Comparison of ENCODE assay signal across 16 cellular contexts in genomic region chr7:154910125-154910524, GRCh38.
DNase-seq lines count a peak whose midpoint lies in the region; ATAC-seq and TF ChIP-seq lines count a peak whose summit lies in the region.
"Had no signal": no experiment of that assay in that cellular context is flagged by ENCODE, and none has a peak within 500 bp of the region (broad histone marks: within the 10 kb centered on the region; RNA-seq: fewer than 3 reads in every experiment).

No MANE protein-coding gene starts in this region.

- no peak for ATAC-seq in right lobe of liver
- ATAC-seq: A549 had no signal

- no peaks in the 10 kb centered on the region for H3K9me2 ChIP-seq in SK-N-SH

- no peak overlapping the region for H3K4me3 ChIP-seq in mesendoderm (ENCODE audit: low read length)
- H3K4me3 ChIP-seq in SK-N-SH (ENCODE audit: low read depth in 2 of 2, low read length in 1 of 2) = no peak overlapping the region
- no peak overlapping the region for H3K4me3 ChIP-seq in right lobe of liver
- H3K4me3 ChIP-seq: A549, BLaER1 had no signal

- no peak overlapping the region for H3K27ac ChIP-seq in mesendoderm (ENCODE audit: low read depth, low read length)
- no peak overlapping the region for H3K27ac ChIP-seq in SK-N-SH (ENCODE audit: low read depth in 2 of 2, low read length in 1 of 2)
- H3K27ac ChIP-seq in right lobe of liver = no peak overlapping the region
- H3K27ac ChIP-seq: 22Rv1, A549, BLaER1 had no signal

- WGBS in mesendoderm (ENCODE audit: extremely low coverage, insufficient coverage, low lambda C conversion rate) = no CpG with 5 or more reads among the region's 4 CpGs
- 0% methylated on average over 1 of the region's 4 CpGs for WGBS in SK-N-SH (ENCODE audit: low lambda C conversion rate)
- 60% methylated on average over 1 of the region's 4 CpGs for whole genome bisulfite sequencing in right lobe of liver (ENCODE audit: insufficient coverage, low coverage, low lambda C conversion rate, missing lambda C conversion rate)

- H3K27me3 ChIP-seq in mesendoderm (ENCODE audit: insufficient read depth, low read length, poor library complexity) (no peaks in the 10 kb centered on the region), SK-N-SH (ENCODE audit: insufficient read depth) (no peaks in the 10 kb centered on the region), right lobe of liver (no peaks in the 10 kb centered on the region)

- H3K18ac ChIP-seq in mesendoderm (ENCODE audit: low read length) = no peak overlapping the region

- POLR2A ChIA-PET in SK-N-SH (lab: Yijun Ruan, JAX) = no interaction called here

- no peaks in the 10 kb centered on the region for H3K79me1 ChIP-seq in mesendoderm (ENCODE audit: low read length)

- H3K79me2 ChIP-seq in mesendoderm (ENCODE audit: control insufficient read depth, insufficient read depth, low read length) (no peaks in the 10 kb centered on the region), SK-N-SH (ENCODE audit: insufficient read depth) (no peaks in the 10 kb centered on the region)

- no peaks in the 10 kb centered on the region for H4K20me1 ChIP-seq in SK-N-SH (ENCODE audit: insufficient read depth)
- H4K20me1 ChIP-seq: BLaER1 had no signal

- intact Hi-C loops in posterior vena cava (cut with DNase I) (no loop called here), right lobe of liver (cut with DNase I) (loop anchor here in 1 of 2 donors (5.0 kb wide), 1 partner anchor 442 kb away; no protein-coding TSS in a partner anchor)

- H3K36me3 ChIP-seq in mesendoderm (ENCODE audit: control insufficient read depth, insufficient read depth, low read length) = no peaks in the 10 kb centered on the region
- no peaks in the 10 kb centered on the region for H3K36me3 ChIP-seq in SK-N-SH (replicated peaks in 1 of 2; ENCODE audit: control insufficient read depth in 1 of 2, insufficient read depth in 2 of 2, low read length in 1 of 2)
- no peaks in the 10 kb centered on the region for H3K36me3 ChIP-seq in right lobe of liver
- H3K36me3 ChIP-seq: BLaER1 had no signal

- TF ChIP-seq CTCF in SK-N-SH (IDR thresholded peaks at IDR 0.05) (no peak), right lobe of liver (IDR thresholded peaks at IDR 0.05) (no peak)

- no peak overlapping the region for H3K9ac ChIP-seq in mesendoderm (ENCODE audit: low read length)
- no peak overlapping the region for H3K9ac ChIP-seq in SK-N-SH
- H3K9ac ChIP-seq: BLaER1 had no signal

- no peak overlapping the region for H2BK120ac ChIP-seq in mesendoderm (ENCODE audit: low read depth, low read length)

- H4K8ac ChIP-seq in mesendoderm (ENCODE audit: low read depth, low read length) = no peak overlapping the region

- H3K23ac ChIP-seq in mesendoderm (ENCODE audit: low read length) = peak overlapping the region; percentile 45

- H3K4me2 ChIP-seq in mesendoderm (ENCODE audit: low read length) (no peak overlapping the region), SK-N-SH (no peak overlapping the region)
- H3K4me2 ChIP-seq: A549, BLaER1 had no signal

- peak; percentile 52 for DNase-seq in activated effector memory CD4-positive, alpha-beta T cell treated with anti-CD3 and anti-CD28 coated beads, Interleukin-2, amount 50 U/mL, for 16 hours
- DNase-seq in activated effector memory CD4-positive, alpha-beta T cell treated with Interleukin-2 at 50 U/mL for 16 hours = no peak
- no peak for DNase-seq in mesendoderm
- peak; percentile 60 for DNase-seq in posterior vena cava (ENCODE audit: low spot score)
- no peak for DNase-seq in SK-N-SH
- no peak for DNase-seq in right lobe of liver
- DNase-seq in activated T-cell treated with anti-CD3 and anti-CD28 coated beads, Interleukin-2, amount 50 U/mL, for 48 hours = no peak
- DNase-seq: CD4-positive, alpha-beta memory T cell; DMS153; DMS79; GDM1; GOT3; H7 had no signal

- H3F3A ChIP-seq in SK-N-SH (replicated peaks; ENCODE audit: insufficient read depth) = no peaks in the 10 kb centered on the region

- H3K9me3 ChIP-seq in SK-N-SH (no peaks in the 10 kb centered on the region), right lobe of liver (no peaks in the 10 kb centered on the region)

- TF ChIP-seq EP300 in SK-N-SH (IDR thresholded peaks at IDR 0.05; ENCODE audit: borderline replicate concordance in 1 of 2, low read depth in 1 of 2, low read length in 1 of 2) = no peak

- H3K56ac ChIP-seq in mesendoderm (ENCODE audit: low read length) = no peak overlapping the region

- TF ChIP-seq RAD21 in SK-N-SH (IDR thresholded peaks at IDR 0.05; ENCODE audit: low read length) = no peak

- CTCF ChIA-PET in SK-N-SH (lab: Yijun Ruan, JAX) = interaction anchor here (0.6 to 6.3 kb wide), 3 partner anchors 12 to 435 kb away, joined by 3 to 126 read pairs (median 8); no protein-coding TSS in a partner anchor

- H2BK5ac ChIP-seq in mesendoderm (ENCODE audit: low read length) = no peak overlapping the region

- H4K5ac ChIP-seq in mesendoderm (ENCODE audit: low read length) = no peak overlapping the region

- H2AK5ac ChIP-seq in mesendoderm (ENCODE audit: low read length) = no peak overlapping the region

- no peaks in the 10 kb centered on the region for H3K4me1 ChIP-seq in mesendoderm (ENCODE audit: control insufficient read depth, low read depth, low read length)
- no peaks in the 10 kb centered on the region for H3K4me1 ChIP-seq in SK-N-SH (ENCODE audit: control insufficient read depth in 1 of 2, insufficient read depth in 2 of 2, low read depth in 1 of 2, low read length in 1 of 2)
- peaks cover 0 to 9% (median 0%) of the 10 kb centered on the region in 4 donors for H3K4me1 ChIP-seq in right lobe of liver
- H3K4me1 ChIP-seq: A549, BLaER1 had no signal

- no peak overlapping the region for H2AFZ ChIP-seq in SK-N-SH (ENCODE audit: low read depth)

- no peak for TF ChIP-seq POLR2A in right lobe of liver (IDR thresholded peaks at IDR 0.05)

- H3K4ac ChIP-seq in mesendoderm (ENCODE audit: low read depth, low read length) = no peak overlapping the region

- H2BK15ac ChIP-seq in mesendoderm (replicated peaks; ENCODE audit: low read depth) = no peak overlapping the region

TF ChIP-seq in SK-N-SH, 30 proteins besides CTCF, POLR2A, EP300 and RAD21:
- no peak for TF ChIP-seq ELF1 (IDR thresholded peaks at IDR 0.05)
- TF ChIP-seq TEAD4 (IDR thresholded peaks at IDR 0.05; ENCODE audit: borderline replicate concordance, insufficient read depth) = no peak
- no peak for TF ChIP-seq EZH2phosphoT487 (IDR thresholded peaks at IDR 0.05; ENCODE audit: borderline replicate concordance, low read depth)
- TF ChIP-seq FOXM1 (IDR thresholded peaks at IDR 0.05; ENCODE audit: low read depth) = no peak
- TF ChIP-seq POLR2AphosphoS5 (IDR thresholded peaks at IDR 0.05; ENCODE audit: low read depth, low read length) = no peak
- no peak for TF ChIP-seq IRF3 (IDR thresholded peaks at IDR 0.05; ENCODE audit: low read depth, low read length)
- TF ChIP-seq ZBTB33 (IDR thresholded peaks at IDR 0.05; ENCODE audit: borderline replicate concordance, low read depth) = no peak
- no peak for TF ChIP-seq CHD2 (IDR thresholded peaks at IDR 0.05; ENCODE audit: low read length, partially characterized antibody)
- TF ChIP-seq SMC3 (IDR thresholded peaks at IDR 0.05; ENCODE audit: low read depth, low read length) = no peak
TF ChIP-seq in SK-N-SH: peak in this region for 0.

Comparison
In these comparisons a context has a peak if more than half of its experiments do, and no peak if none do; other contexts are left out.
1. DNase-seq: peak in activated effector memory CD4-positive, alpha-beta T cell treated with anti-CD3 and anti-CD28 coated beads, Interleukin-2, amount 50 U/mL, for 16 hours (single experiment) and posterior vena cava (single experiment); none in activated effector memory CD4-positive, alpha-beta T cell treated with Interleukin-2 at 50 U/mL for 16 hours (single experiment), mesendoderm (single experiment), SK-N-SH (single experiment), right lobe of liver (0 of 3) and activated T-cell treated with anti-CD3 and anti-CD28 coated beads, Interleukin-2, amount 50 U/mL, for 48 hours (0 of 2).